Comparison of ENCODE assay signal across 17 cellular contexts in the genomic region with DNA sequence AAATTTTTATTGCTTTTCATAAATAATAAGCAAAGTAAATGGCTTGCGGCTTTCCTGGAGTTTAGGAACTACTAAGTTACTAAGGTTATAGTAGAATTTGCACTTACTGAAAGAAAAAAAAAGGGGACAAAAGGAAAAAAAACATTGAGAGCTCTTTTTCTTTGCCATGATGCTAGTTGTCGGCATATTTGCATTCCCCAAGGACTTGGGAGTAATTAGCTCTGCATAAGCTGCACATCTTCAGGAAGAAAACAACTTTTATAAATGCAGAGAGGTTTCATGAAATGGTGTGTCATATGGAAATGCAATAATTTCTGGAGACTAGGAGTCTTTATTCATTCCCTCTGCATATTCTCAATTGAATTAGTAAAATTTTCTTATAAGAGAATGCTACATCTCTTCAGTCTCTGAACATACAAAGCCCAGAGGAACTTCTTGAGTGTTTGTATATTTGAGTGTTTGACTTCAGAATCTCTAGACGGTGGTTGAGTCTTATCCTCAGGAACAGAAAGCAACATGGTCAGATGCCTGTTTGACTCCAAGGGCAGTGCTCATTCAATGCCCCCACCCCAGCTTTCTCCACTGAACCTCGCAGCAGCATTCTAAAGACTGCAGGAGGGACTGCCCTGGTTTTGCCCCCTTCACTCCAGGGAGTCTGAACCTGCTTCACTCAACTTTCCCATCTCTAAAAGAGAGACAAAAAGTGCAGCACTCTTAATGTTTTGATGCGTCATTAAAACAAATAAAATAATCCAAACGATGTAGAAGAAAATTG.
A peak's percentile ranks its signal among the peaks of the same experiment; 100 is the strongest.
DNase-seq lines count a peak whose midpoint lies in the region; ATAC-seq and TF ChIP-seq lines count a peak whose summit lies in the region.
"Had no signal": no experiment of that assay in that cellular context is flagged by ENCODE, and none has a peak within 500 bp of the region (broad histone marks: within the 10 kb centered on the region; RNA-seq: fewer than 3 reads in every experiment).

No MANE protein-coding gene starts in this region.

- no peaks in the 10 kb centered on the region for H3K36me3 ChIP-seq in CD8-positive, alpha-beta memory T cell (ENCODE audit: insufficient read depth, low read length)
- H3K36me3 ChIP-seq in PC-3 (ENCODE audit: low read depth, low read length) (no peaks in the 10 kb centered on the region), mesenchymal stem cell (ENCODE audit: control insufficient read depth in 1 of 2, insufficient read depth in 2 of 2, low read depth in 1 of 2, low read length in 2 of 2) (no peaks in the 10 kb centered on the region), neural progenitor cell (no peaks in the 10 kb centered on the region)
- H3K36me3 ChIP-seq: BE2C, MG63 had no signal

- BruUV-seq in PC-3 (replicated peaks; lab: Mats Ljungman, UMichigan): no TSS peak

- H4K91ac ChIP-seq in mesenchymal stem cell (ENCODE audit: low read length): no peak overlapping the region

- intact Hi-C loops in PC-3 (cut with micrococcal nuclease): no loop called here

- H3K9me2 ChIP-seq in PC-3 (replicated peaks; ENCODE audit: low read length): no peaks in the 10 kb centered on the region

- H2BK5ac ChIP-seq in mesenchymal stem cell (ENCODE audit: low read depth, low read length, poor library complexity, severe bottlenecking): no peak overlapping the region

- H3K79me1 ChIP-seq in mesenchymal stem cell (replicated peaks; ENCODE audit: low read length, poor library complexity, severe bottlenecking): no peaks in the 10 kb centered on the region

- H3K4ac ChIP-seq in mesenchymal stem cell (ENCODE audit: low read depth in 1 of 2, low read length in 2 of 2): peak overlapping the region in 1 of 2 experiments; percentile 78

- H4K8ac ChIP-seq in mesenchymal stem cell (ENCODE audit: low read length): peak overlapping the region; percentile 59

- no peak overlapping the region for H3K23ac ChIP-seq in mesenchymal stem cell (ENCODE audit: low read length in 2 of 2)

- H3K36me3 Mint-ChIP-seq in CD8-positive, alpha-beta memory T cell: peaks cover 0 to 2% (median 0%) of the 10 kb centered on the region in 3 donors
- no peaks in the 10 kb centered on the region for H3K36me3 Mint-ChIP-seq in neural progenitor cell
- H3K36me3 Mint-ChIP-seq: CD8-positive, alpha-beta T cell had no signal

- peak overlapping the region in 1 of 2 experiments; percentile 31 for H3K14ac ChIP-seq in mesenchymal stem cell (ENCODE audit: low read length in 2 of 2)

- H3K4me1 Mint-ChIP-seq in CD8-positive, alpha-beta memory T cell: no peaks in the 10 kb centered on the region
- peaks cover 4% of the 10 kb centered on the region for H3K4me1 Mint-ChIP-seq in neural progenitor cell

- peak overlapping the region; percentile 50 for H2AK5ac ChIP-seq in mesenchymal stem cell (ENCODE audit: low read length, severe bottlenecking)

- no peak overlapping the region for H3K4me3 Mint-ChIP-seq in CD8-positive, alpha-beta memory T cell
- no peak overlapping the region for H3K4me3 Mint-ChIP-seq in neural progenitor cell
- H3K4me3 Mint-ChIP-seq: CD8-positive, alpha-beta T cell had no signal

- no peaks in the 10 kb centered on the region for H3K79me2 ChIP-seq in PC-3 (ENCODE audit: low read length)
- no peaks in the 10 kb centered on the region for H3K79me2 ChIP-seq in neural progenitor cell (ENCODE audit: low read depth)

- no peak overlapping the region for H2BK120ac ChIP-seq in mesenchymal stem cell (ENCODE audit: low read depth, low read length)

- H4K20me1 ChIP-seq in PC-3 (ENCODE audit: low read length) (no peaks in the 10 kb centered on the region), neural progenitor cell (ENCODE audit: low read depth) (no peaks in the 10 kb centered on the region)

- peaks cover 0 to 2% of the 10 kb centered on the region in 2 donors for H3K27me3 Mint-ChIP-seq in CD8-positive, alpha-beta memory T cell
- H3K27me3 Mint-ChIP-seq in neural progenitor cell (ENCODE audit: insufficient read depth, low read depth): peaks cover 4% of the 10 kb centered on the region

- H3K4me2 ChIP-seq in PC-3 (ENCODE audit: low read length): peak overlapping the region; percentile 32; the same call in 1 of the 2 replicates
- H3K4me2 ChIP-seq in mesenchymal stem cell (ENCODE audit: low read length, poor library complexity, severe bottlenecking): no peak overlapping the region
- no peak overlapping the region for H3K4me2 ChIP-seq in neural progenitor cell

- no peaks in the 10 kb centered on the region for H3K4me1 ChIP-seq in CD8-positive, alpha-beta memory T cell (ENCODE audit: insufficient read depth, low read length)
- peaks cover 51% of the 10 kb centered on the region for H3K4me1 ChIP-seq in PC-3 (ENCODE audit: insufficient read depth, low read length)
- peaks cover 5% of the 10 kb centered on the region for H3K4me1 ChIP-seq in mesenchymal stem cell (ENCODE audit: control insufficient read depth, insufficient read depth, low read depth, low read length)
- H3K4me1 ChIP-seq in neural progenitor cell: no peaks in the 10 kb centered on the region

- POLR2A ChIA-PET in CD8-positive, alpha-beta memory T cell (lab: Charles Lee): no interaction called here
- POLR2A ChIA-PET in PC-3 (lab: Charles Lee; ENCODE audit: unreplicated experiment): interaction anchor here (0.5 kb wide), 1 partner anchor 57 kb away, joined by 3 read pairs; no protein-coding TSS in a partner anchor

- no peaks in the 10 kb centered on the region for H3K9me3 ChIP-seq in CD8-positive, alpha-beta memory T cell (ENCODE audit: low read length)
- no peaks in the 10 kb centered on the region for H3K9me3 ChIP-seq in PC-3 (ENCODE audit: low read length)
- peaks cover 7% of the 10 kb centered on the region for H3K9me3 ChIP-seq in mesenchymal stem cell (ENCODE audit: control insufficient read depth, low read length)
- H3K9me3 ChIP-seq in neural progenitor cell (ENCODE audit: low read depth): no peaks in the 10 kb centered on the region

- H3K4me3 ChIP-seq in CD8-positive, alpha-beta memory T cell (ENCODE audit: low read length): no peak overlapping the region
- H3K4me3 ChIP-seq in PC-3 (ENCODE audit: low read length): no peak overlapping the region
- H3K4me3 ChIP-seq in mesenchymal stem cell (ENCODE audit: insufficient read depth in 1 of 2, low read depth in 1 of 2, low read length in 2 of 2): no peak overlapping the region
- no peak overlapping the region for H3K4me3 ChIP-seq in neural progenitor cell
- H3K4me3 ChIP-seq: MG63 had no signal

- H3K27ac ChIP-seq in CD8-positive, alpha-beta memory T cell (ENCODE audit: low read depth, low read length): peak overlapping the region; percentile 20
- peak overlapping the region; percentile 23; the same call in 1 of the 2 replicates for H3K27ac ChIP-seq in PC-3 (ENCODE audit: low read length)
- H3K27ac ChIP-seq in mesenchymal stem cell (ENCODE audit: low read length, poor library complexity, severe bottlenecking): no peak overlapping the region
- no peak overlapping the region for H3K27ac ChIP-seq in neural progenitor cell
- H3K27ac ChIP-seq: HL-60 had no signal

- no peak for DNase-seq in CD8-positive, alpha-beta memory T cell
- DNase-seq in PC-3 (no peak), brain pericyte (ENCODE audit: low read depth, low spot score) (peak; percentile 73), mesenchymal stem cell (peak; percentile 19), GF-D8 (lab: John Stamatoyannopoulos, UW) (no peak), neural progenitor cell (ENCODE audit: low spot score) (no peak), COR-L47 (lab: John Stamatoyannopoulos, UW) (no peak)
- DNase-seq: BE2C; CD8-positive, alpha-beta T cell; MG63; NCI-H1092 treated with DMSO at 0.1 percent for 48 hours; NCI-H1694; NCI-H2171; NCI-H774; SIG-M5 had no signal

- H2AFZ ChIP-seq in PC-3 (ENCODE audit: low read length) (no peak overlapping the region), mesenchymal stem cell (ENCODE audit: low read depth, low read length) (no peak overlapping the region), neural progenitor cell (replicated peaks) (no peak overlapping the region)

- H3F3A ChIP-seq in PC-3 (ENCODE audit: low read length, unreplicated experiment) (peaks cover 10% of the 10 kb centered on the region), neural progenitor cell (ENCODE audit: low read depth) (no peaks in the 10 kb centered on the region)

- peak overlapping the region; percentile 96 for H2BK15ac ChIP-seq in mesenchymal stem cell (ENCODE audit: low read depth, poor library complexity, severe bottlenecking)

- no peak for ATAC-seq in PC-3
- no peak for ATAC-seq in GM18870 (IDR thresholded peaks at IDR 0.05; ENCODE audit: unreplicated experiment)
- ATAC-seq: CD8-positive, alpha-beta T cell had no signal

- H3K27me3 ChIP-seq in CD8-positive, alpha-beta memory T cell (ENCODE audit: insufficient read depth, low read length, poor library complexity, severe bottlenecking): no peaks in the 10 kb centered on the region
- H3K27me3 ChIP-seq in PC-3 (ENCODE audit: low read length) (no peaks in the 10 kb centered on the region), mesenchymal stem cell (ENCODE audit: control insufficient read depth in 1 of 2, insufficient read depth in 1 of 2, low read length in 2 of 2) (no peaks in the 10 kb centered on the region), neural progenitor cell (no peaks in the 10 kb centered on the region)
- H3K27me3 ChIP-seq: MG63 had no signal

- TF ChIP-seq CTCF in PC-3 (conservative IDR thresholded peaks at IDR 0.05; ENCODE audit: low read depth, low read length) (no peak), neural progenitor cell (IDR thresholded peaks at IDR 0.05) (no peak)

- CTCF ChIA-PET in CD8-positive, alpha-beta memory T cell (lab: Charles Lee): interaction anchor here (1.0 kb wide), 1 partner anchor 10 kb away, joined by 4 read pairs; no protein-coding TSS in a partner anchor
- CTCF ChIA-PET in PC-3 (lab: Charles Lee): no interaction called here

- H3K9me3 Mint-ChIP-seq in CD8-positive, alpha-beta memory T cell: peaks cover 2 to 6% (median 2%) of the 10 kb centered on the region in 5 donors
- peaks cover 14% of the 10 kb centered on the region for H3K9me3 Mint-ChIP-seq in neural progenitor cell

- WGBS in mesenchymal stem cell: 74% methylated on average over 5 of the region's 6 CpGs

- no peak overlapping the region for H3K27ac Mint-ChIP-seq in CD8-positive, alpha-beta memory T cell
- no peak overlapping the region for H3K27ac Mint-ChIP-seq in neural progenitor cell
- H3K27ac Mint-ChIP-seq: CD8-positive, alpha-beta T cell had no signal

- H2BK12ac ChIP-seq in mesenchymal stem cell (ENCODE audit: low read length in 2 of 2): peak overlapping the region; percentile 46 to 95

- H3K18ac ChIP-seq in mesenchymal stem cell (ENCODE audit: low read depth in 1 of 2, low read length in 2 of 2): peak overlapping the region; percentile 61 to 71

- no peak overlapping the region for H3K9ac ChIP-seq in PC-3 (ENCODE audit: low read length)
- H3K9ac ChIP-seq in mesenchymal stem cell (ENCODE audit: low read length): no peak overlapping the region
- H3K9ac ChIP-seq in neural progenitor cell: no peak overlapping the region

Comparison
In these comparisons a context has a peak if more than half of its experiments do, and no peak if none do; other contexts are left out.
1. DNase-seq: peak in brain pericyte (single experiment) and mesenchymal stem cell (single experiment); none in CD8-positive, alpha-beta memory T cell (0 of 5), PC-3 (single experiment), GF-D8 (single experiment), neural progenitor cell (single experiment) and COR-L47 (single experiment).
2. H3K27ac ChIP-seq: peak in CD8-positive, alpha-beta memory T cell (single experiment) and PC-3 (single experiment); none in mesenchymal stem cell (single experiment) and neural progenitor cell (single experiment).